In genomic region chr11:111730871-111731591, GRCh38 we compare ENCODE assay signal across 8 cellular contexts. TPM values are rescaled to one million over a fixed set of nuclear protein-coding genes. Genes with fewer than 3 reads are reported as not detected.
DNase-seq lines count a peak whose midpoint lies in the region; ATAC-seq and TF ChIP-seq lines count a peak whose summit lies in the region.

No MANE protein-coding gene starts in this region.

- peaks cover 2 to 80% (median 70%) of the 10 kb centered on the region in 12 donors for H3K4me1 ChIP-seq in heart left ventricle
- H3K4me1 ChIP-seq in skeletal muscle tissue (ENCODE audit: control insufficient read depth in 3 of 3, insufficient read depth in 3 of 3, low read length in 3 of 3) = peaks cover 67 to 74% (median 70%) of the 10 kb centered on the region in 3 donors

- H3K9ac ChIP-seq in skeletal muscle tissue (ENCODE audit: low read depth in 1 of 3, low read length in 3 of 3) = peak overlapping the region; percentile 40 to 85 (median 76)

- no peak for TF ChIP-seq POLR2A in heart left ventricle (IDR thresholded peaks at IDR 0.05)

- H3K4me3 ChIP-seq in heart left ventricle = peak overlapping the region in 5 of 12 donors; percentile 2 to 30 (median 6)
- H3K4me3 ChIP-seq in skeletal muscle tissue (ENCODE audit: low read length in 3 of 3) = peak overlapping the region; percentile 45 to 66 (median 56)

- H3K9me3 ChIP-seq in heart left ventricle (no peaks in the 10 kb centered on the region), skeletal muscle tissue (ENCODE audit: control insufficient read depth in 3 of 3, low read length in 3 of 3) (no peaks in the 10 kb centered on the region)

- H3K27ac ChIP-seq in heart left ventricle (peak overlapping the region; percentile 28 to 98 (median 92)), skeletal muscle tissue (ENCODE audit: low read depth, low read length) (peak overlapping the region; percentile 99)

- H3K27me3 ChIP-seq in heart left ventricle = no peaks in the 10 kb centered on the region
- H3K27me3 ChIP-seq in skeletal muscle tissue (ENCODE audit: control insufficient read depth in 3 of 3, insufficient read depth in 3 of 3, low read length in 3 of 3) = no peaks in the 10 kb centered on the region

- no peak for TF ChIP-seq CTCF in heart left ventricle (IDR thresholded peaks at IDR 0.05)

- intact Hi-C loops in heart left ventricle (cut with DNase I) = loop anchor here in 5 of 10 donors (5.0 kb wide), 1 partner anchor 36 kb away; the partner anchor contains the start of gene PPP2R1B (in 5 of the 5)

- WGBS in heart left ventricle, 4 donors = 65 to 78% (median 67%) methylated on average over 19 to 22 of the region's 22 CpGs

- DNase-seq in HUDEP-2 (lab: John Stamatoyannopoulos, UW; ENCODE audit: unreplicated experiment in 76 of 76) (peak in 72 of 76 experiments; percentile 5 to 81 (median 52)), SK-MEL-5 (ENCODE audit: low read depth, low spot score) (peak; percentile 95), heart left ventricle (peak in 3 of 5 donors; percentile 44 to 65 (median 59)), NCI-H187 treated with DMSO at 0.1 percent for 48 hours (lab: John Stamatoyannopoulos, UW) (no peak)

- H3K36me3 ChIP-seq in heart left ventricle (peaks cover 0 to 26% (median 18%) of the 10 kb centered on the region in 9 donors), skeletal muscle tissue (ENCODE audit: control insufficient read depth in 3 of 3, insufficient read depth in 3 of 3, low read length in 3 of 3) (peaks cover 6 to 11% (median 8%) of the 10 kb centered on the region in 3 donors)

- ATAC-seq in heart left ventricle (peak in 3 of 4 donors; percentile 8 to 52 (median 16)), HG03039 (IDR thresholded peaks at IDR 0.05; ENCODE audit: unreplicated experiment) (no peak), GM18867 (IDR thresholded peaks at IDR 0.05; ENCODE audit: unreplicated experiment) (no peak), HG02759 (IDR thresholded peaks at IDR 0.05; ENCODE audit: unreplicated experiment) (no peak)

- in situ Hi-C loops in SK-MEL-5 (cut with HindIII; ENCODE audit: low pct_unique_long_range_greater_than_20kb, low sequenced_read_pairs) = no loop called here

RNA-seq across cellular contexts. Expression of gene PPP2R1B, which starts 35.2 kb away (rescaled TPM):
- 28.2 and 31.5 TPM in 2 replicates for total RNA-seq in SK-MEL-5 (2014; rRNA removed; shearing (Covaris generic))
- polyA plus RNA-seq in SK-MEL-5 (2015; cell fraction: cytosol; rRNA removed) = 12.8 and 14.6 TPM in 2 replicates
- 13.7 and 20.2 TPM in 2 replicates for polyA plus RNA-seq in SK-MEL-5 (2015; cell fraction: nucleus; rRNA removed)
- total RNA-seq in heart left ventricle (10 to 100 TPM in 5 of 9 donors, 1 to 10 TPM in 4; 6.8 to 99.9 (median 11.8) TPM), skeletal muscle tissue (25.1 TPM)
- 1 to 10 TPM; 4.2 to 7.9 TPM for polyA plus RNA-seq in heart left ventricle

Comparison
In these comparisons a context has a peak if more than half of its experiments do, and no peak if none do; other contexts are left out.
1. ATAC-seq: peak in heart left ventricle (3 of 4); none in HG03039 (single experiment), GM18867 (single experiment) and HG02759 (single experiment).